ENCODE assay signal across 15 cellular contexts in genomic region chr3:124779116-124779515, GRCh38. TPM values are rescaled to one million over a fixed set of nuclear protein-coding genes. Genes with fewer than 3 reads are reported as not detected.
DNase-seq lines count a peak whose midpoint lies in the region; ATAC-seq and TF ChIP-seq lines count a peak whose summit lies in the region.
"Had no signal": no experiment of that assay in that cellular context is flagged by ENCODE, and none has a peak within 500 bp of the region (broad histone marks: within the 10 kb centered on the region; RNA-seq: fewer than 3 reads in every experiment).

No MANE protein-coding gene starts in this region.

- in situ Hi-C loops in gastrocnemius medialis (cut with MboI; ENCODE audit: low sequenced_read_pairs in 4 of 4) = no loop called here

- intact Hi-C loops in left ventricle myocardium inferior (cut with micrococcal nuclease) (no loop called here), left ventricle myocardium superior (cut with micrococcal nuclease) (no loop called here), gastrocnemius medialis (cut with DNase I; ENCODE audit: low total_unique reads) (no loop called here)

- peak overlapping the region; percentile 97 for H3K27ac ChIP-seq in left ventricle myocardium inferior (replicated peaks)
- H3K27ac ChIP-seq in gastrocnemius medialis = peak overlapping the region; percentile 81 to 93 (median 90)

- no peak overlapping the region for H3K27ac Mint-ChIP-seq in activated naive CD4-positive, alpha-beta T cell treated with anti-CD3 and anti-CD28 coated beads, Interleukin-2, amount 50 U/mL, for 72 hours

- H3K4me3 ChIP-seq in left ventricle myocardium inferior (no peak overlapping the region), gastrocnemius medialis (no peak overlapping the region)
- H3K4me3 ChIP-seq: A549 had no signal

- H3K9me3 ChIP-seq in left ventricle myocardium inferior (replicated peaks) (no peaks in the 10 kb centered on the region), gastrocnemius medialis (no peaks in the 10 kb centered on the region)
- H3K9me3 ChIP-seq: A549 had no signal

- no peaks in the 10 kb centered on the region for H3K9me3 Mint-ChIP-seq in activated naive CD4-positive, alpha-beta T cell treated with anti-CD3 and anti-CD28 coated beads, Interleukin-2, amount 50 U/mL, for 72 hours

- H3K4me1 ChIP-seq in left ventricle myocardium inferior (peaks cover 97% of the 10 kb centered on the region), gastrocnemius medialis (peaks cover 43 to 49% of the 10 kb centered on the region in 2 donors)

- no peaks in the 10 kb centered on the region for H3K36me3 Mint-ChIP-seq in activated naive CD4-positive, alpha-beta T cell treated with anti-CD3 and anti-CD28 coated beads, Interleukin-2, amount 50 U/mL, for 72 hours

- no peak for TF ChIP-seq CTCF in left ventricle myocardium inferior (IDR thresholded peaks at IDR 0.05; ENCODE audit: borderline replicate concordance)
- TF ChIP-seq CTCF in gastrocnemius medialis (IDR thresholded peaks at IDR 0.05 in 4 of 5, conservative IDR thresholded peaks at IDR 0.05 in 1 of 5) = no peak

- no peak for TF ChIP-seq POLR2A in gastrocnemius medialis (IDR thresholded peaks at IDR 0.05)

- H3K36me3 ChIP-seq in left ventricle myocardium inferior (no peaks in the 10 kb centered on the region), gastrocnemius medialis (no peaks in the 10 kb centered on the region)

- DNase-seq in left ventricle myocardium inferior = no peak
- no peak for DNase-seq in left ventricle myocardium superior
- DNase-seq in left lobe of liver (ENCODE audit: low spot score) = no peak
- DNase-seq in gastrocnemius medialis = no peak
- no peak for DNase-seq in mucosa of gallbladder (ENCODE audit: low spot score)
- DNase-seq in NCI-H1694 (lab: John Stamatoyannopoulos, UW) = no peak
- DNase-seq in activated naive CD4-positive, alpha-beta T cell treated with anti-CD3 and anti-CD28 coated beads, Interleukin-2, amount 50 U/mL, for 72 hours (ENCODE audit: low spot score in 2 of 2) = no peak
- DNase-seq: activated effector memory CD4-positive, alpha-beta T cell treated with Interleukin-2 at 50 U/mL for 16 hours; amygdala; Karpas-422; NCI-H1417; stimulated activated CD4-positive, alpha-beta T cell treated with anti-CD3 and anti-CD28 coated beads, Interleukin-4, amount 100 ng/mL, for 24 hours; substantia nigra had no signal

- H3K27me3 ChIP-seq in left ventricle myocardium inferior (ENCODE audit: low read depth) = no peaks in the 10 kb centered on the region
- no peaks in the 10 kb centered on the region for H3K27me3 ChIP-seq in gastrocnemius medialis

- ATAC-seq in left ventricle myocardium superior (no peak), left lobe of liver (peak; percentile 19), gastrocnemius medialis (no peak), HG02981 (IDR thresholded peaks at IDR 0.05; ENCODE audit: unreplicated experiment) (no peak)
- ATAC-seq in activated naive CD4-positive, alpha-beta T cell treated with anti-CD3 and anti-CD28 coated beads, Interleukin-2, amount 50 U/mL, for 72 hours = no peak

RNA-seq across cellular contexts. Expression of gene UMPS, which starts 48.9 kb away (rescaled TPM):
- total RNA-seq in left ventricle myocardium inferior = 9.0 TPM
- total RNA-seq in left ventricle myocardium superior = 7.1 TPM
- total RNA-seq in left lobe of liver = 20.8 TPM
- 1 to 10 TPM; 2.2 to 7.6 (median 6.2) TPM for total RNA-seq in gastrocnemius medialis
- total RNA-seq in mucosa of gallbladder = 27.9 TPM
- 10 to 100 TPM; 32.2 to 45.6 TPM for total RNA-seq in activated naive CD4-positive, alpha-beta T cell treated with anti-CD3 and anti-CD28 coated beads, Interleukin-2, amount 50 U/mL, for 72 hours
